8 cellular contexts compared by ENCODE assay signal in genomic region chr2:196927318-196928225, GRCh38. TPM values are rescaled to one million over a fixed set of nuclear protein-coding genes. Genes with fewer than 3 reads are reported as not detected.
A peak's percentile ranks its signal among the peaks of the same experiment; 100 is the strongest.
DNase-seq lines count a peak whose midpoint lies in the region; ATAC-seq and TF ChIP-seq lines count a peak whose summit lies in the region.

No MANE protein-coding gene starts in this region.

- H3K27me3 ChIP-seq in AG04450 (ENCODE audit: control insufficient read depth, insufficient read depth, low read length) (no peaks in the 10 kb centered on the region), endodermal cell (ENCODE audit: control insufficient read depth, insufficient read depth, low read length, poor library complexity, severe bottlenecking) (no peaks in the 10 kb centered on the region)

- no peaks in the 10 kb centered on the region for H3K9me3 Mint-ChIP-seq in activated CD4-positive, alpha-beta memory T cell treated with anti-CD3 and anti-CD28 coated beads for 36 hours
- H3K9me3 Mint-ChIP-seq in endodermal cell: no peaks in the 10 kb centered on the region

- peaks cover 4% of the 10 kb centered on the region for H3K27me3 Mint-ChIP-seq in activated CD4-positive, alpha-beta memory T cell treated with anti-CD3 and anti-CD28 coated beads for 36 hours
- peaks cover 3% of the 10 kb centered on the region for H3K27me3 Mint-ChIP-seq in endodermal cell (ENCODE audit: insufficient read depth)

- DNase-seq in AG04450 (ENCODE audit: low read depth, low spot score) (peak; percentile 55), NCI-H2029 (lab: John Stamatoyannopoulos, UW) (peak; percentile 64), endodermal cell (no peak), myocyte (ENCODE audit: low read depth) (peak; percentile 53), substantia nigra (lab: John Stamatoyannopoulos, UW) (peak in 9 of 49 donors; percentile 0 to 37 (median 13)), COLO668 (lab: John Stamatoyannopoulos, UW; ENCODE audit: unreplicated experiment) (no peak)
- peak; percentile 79 for DNase-seq in activated CD4-positive, alpha-beta memory T cell treated with anti-CD3 and anti-CD28 coated beads for 36 hours

- POLR2A ChIA-PET in AG04450 (lab: Yijun Ruan, JAX): interaction anchor here (0.7 to 3.1 kb wide), 2 partner anchors 128 to 165 kb away, joined by 3 to 14 read pairs; partner anchors contain the start of gene GTF3C3
- POLR2A ChIA-PET in activated CD4-positive, alpha-beta memory T cell treated with anti-CD3 and anti-CD28 coated beads for 36 hours (lab: Charles Lee): interaction anchor here (0.6 to 3.0 kb wide), 15 partner anchors 9 to 572 kb away, joined by 3 to 40 read pairs (median 3); partner anchors contain the start of genes GTF3C3, HSPD1 and HSPE1

- H3K36me3 Mint-ChIP-seq in activated CD4-positive, alpha-beta memory T cell treated with anti-CD3 and anti-CD28 coated beads for 36 hours: peaks cover 17% of the 10 kb centered on the region
- no peaks in the 10 kb centered on the region for H3K36me3 Mint-ChIP-seq in endodermal cell (ENCODE audit: low read depth)

- H3K4me1 ChIP-seq in endodermal cell (ENCODE audit: control insufficient read depth, insufficient read depth, low read length): no peaks in the 10 kb centered on the region

- peak overlapping the region; percentile 100 for H3K27ac Mint-ChIP-seq in activated CD4-positive, alpha-beta memory T cell treated with anti-CD3 and anti-CD28 coated beads for 36 hours
- peak overlapping the region; percentile 96 for H3K27ac Mint-ChIP-seq in endodermal cell

- H3K36me3 ChIP-seq in endodermal cell (ENCODE audit: control insufficient read depth, insufficient read depth, low read length): no peaks in the 10 kb centered on the region

- TF ChIP-seq CTCF in AG04450 (IDR thresholded peaks at IDR 0.05; ENCODE audit: low read depth, low read length) (no peak), endodermal cell (conservative IDR thresholded peaks at IDR 0.05) (no peak)

- H3K9ac ChIP-seq in endodermal cell (ENCODE audit: extremely low read depth, low read length, poor library complexity, severe bottlenecking): peak overlapping the region; percentile 80

- H3K4me1 Mint-ChIP-seq in activated CD4-positive, alpha-beta memory T cell treated with anti-CD3 and anti-CD28 coated beads for 36 hours (ENCODE audit: low read depth): peaks cover 33% of the 10 kb centered on the region
- H3K4me1 Mint-ChIP-seq in endodermal cell: peaks cover 20% of the 10 kb centered on the region

- H3K9me3 ChIP-seq in AG04450 (ENCODE audit: control insufficient read depth, insufficient read depth, low read length) (no peaks in the 10 kb centered on the region), endodermal cell (ENCODE audit: control insufficient read depth, low read length) (no peaks in the 10 kb centered on the region)

- H3K27ac ChIP-seq in AG04450 (ENCODE audit: low read depth, low read length) (peak overlapping the region; percentile 76), endodermal cell (ENCODE audit: low read depth, low read length) (peak overlapping the region; percentile 95), substantia nigra (ENCODE audit: low read depth, low read length, poor library complexity, severe bottlenecking) (peak overlapping the region; percentile 92)

- 27 to 30% methylated on average over 15 to 23 of the region's 23 CpGs for WGBS in endodermal cell (ENCODE audit: insufficient coverage in 1 of 2, insufficient read length in 1 of 2), 2 experiments

- peak overlapping the region; percentile 96 for H3K4me3 Mint-ChIP-seq in activated CD4-positive, alpha-beta memory T cell treated with anti-CD3 and anti-CD28 coated beads for 36 hours
- peak overlapping the region; percentile 98 for H3K4me3 Mint-ChIP-seq in endodermal cell

- CTCF ChIA-PET in AG04450 (lab: Charles Lee): interaction anchor here (0.7 to 1.6 kb wide), 5 partner anchors 83 to 451 kb away, joined by 3 to 7 read pairs (median 4); no protein-coding TSS in a partner anchor
- CTCF ChIA-PET in activated CD4-positive, alpha-beta memory T cell treated with anti-CD3 and anti-CD28 coated beads for 36 hours (lab: Charles Lee): interaction anchor here (0.7 to 1.4 kb wide), 7 partner anchors 16 to 630 kb away, joined by 3 to 8 read pairs (median 4); no protein-coding TSS in a partner anchor

- intact Hi-C loops in activated CD4-positive, alpha-beta memory T cell treated with anti-CD3 and anti-CD28 coated beads for 36 hours (cut with micrococcal nuclease): loop anchor here (1.0 to 10.0 kb wide), 14 partner anchors 35 to 777 kb away; partner anchors contain the start of genes COQ10B, GTF3C3, HSPE1 and MARS2

- peak; percentile 0 for ATAC-seq in GM18502 (IDR thresholded peaks at IDR 0.05; ENCODE audit: poor library complexity, unreplicated experiment)

- peak overlapping the region; percentile 72 for H3K4me3 ChIP-seq in AG04450 (ENCODE audit: low read depth, low read length)
- peak overlapping the region; percentile 94 for H3K4me3 ChIP-seq in endodermal cell (ENCODE audit: low read length)

RNA-seq across cellular contexts. Expression of gene PGAP1, which starts 1.1 kb away (rescaled TPM):
- polyA plus RNA-seq in AG04450 (2011; rRNA removed): 4.7 and 6.4 TPM in 2 replicates
- 4.5 and 9.3 TPM in 2 replicates for polyA minus RNA-seq in AG04450 (2011; rRNA and poly(A)+ RNA removed)
- 10 to 100 TPM; 24.5 to 25.5 TPM for total RNA-seq in activated CD4-positive, alpha-beta memory T cell treated with anti-CD3 and anti-CD28 coated beads for 36 hours
- 10 to 100 TPM; 39.2 to 43.6 TPM for total RNA-seq in endodermal cell
- 43.2 TPM for polyA plus RNA-seq in endodermal cell (2013, experiment 1 of 2)
- polyA plus RNA-seq in endodermal cell (2013, experiment 2 of 2): 39.5 TPM
- total RNA-seq in myocyte: 6.8 and 8.8 TPM in 2 replicates
- 3.5 TPM for polyA plus RNA-seq in myocyte (2012)

Comparison
In these comparisons a context has a peak if more than half of its experiments do, and no peak if none do; other contexts are left out.
1. DNase-seq: peak in AG04450 (single experiment), NCI-H2029 (single experiment), activated CD4-positive, alpha-beta memory T cell treated with anti-CD3 and anti-CD28 coated beads for 36 hours (single experiment) and myocyte (single experiment); none in endodermal cell (single experiment) and COLO668 (single experiment).
2. Peak in every context shown above with its lines, with median percentiles within 50 percentile points of each other: H3K27ac ChIP-seq.